Comparison of ENCODE assay signal across 24 cellular contexts in the genomic region with DNA sequence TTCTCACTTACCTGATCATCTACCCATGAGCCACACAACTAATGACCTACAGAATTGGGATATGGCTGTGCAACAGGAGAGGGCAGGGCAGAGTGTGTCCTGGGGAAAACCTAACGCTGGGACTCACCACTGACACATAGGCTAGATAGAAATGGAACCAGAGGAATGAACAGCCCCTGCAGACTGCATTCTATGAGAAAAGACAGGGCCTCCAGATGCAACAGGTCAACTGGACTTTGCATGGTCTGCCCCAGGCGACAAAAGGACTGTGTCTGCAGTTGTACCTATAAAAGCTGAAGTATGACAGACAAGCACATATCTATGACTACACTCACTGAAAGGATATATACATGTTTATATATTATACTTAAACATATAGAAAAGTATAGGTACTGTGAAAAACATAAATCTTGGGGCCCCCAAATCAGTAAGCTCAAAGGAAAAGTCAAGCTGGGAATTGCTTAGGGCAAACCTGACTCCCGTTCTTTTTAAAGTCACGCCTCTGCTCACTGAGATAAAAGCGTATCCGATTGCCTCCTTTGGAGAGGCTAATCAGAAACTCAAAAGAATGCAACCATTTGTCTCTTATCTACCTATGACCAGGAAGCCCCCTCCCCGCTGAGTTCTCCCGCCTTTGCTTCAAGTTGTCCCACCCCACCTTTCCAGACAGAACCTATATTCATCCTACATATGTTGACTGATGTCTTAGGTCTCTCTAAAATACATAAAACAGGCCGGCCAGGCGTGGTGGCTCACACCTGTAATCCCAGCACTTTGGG.
"Had no signal": no experiment of that assay in that cellular context is flagged by ENCODE, and none has a peak within 500 bp of the region (broad histone marks: within the 10 kb centered on the region; RNA-seq: fewer than 3 reads in every experiment).

No MANE protein-coding gene starts in this region.

- FAIRE-seq: bronchial epithelial cell, kidney, TTC549, urothelium cell line had no signal

- H3K27me3 ChIP-seq: colonic mucosa, heart right ventricle, neutrophil, ovary, right atrium auricular region, thyroid gland had no signal

- H3K36me3 ChIP-seq: colonic mucosa, heart right ventricle, lower lobe of right lung, neutrophil, ovary, prostate gland, right atrium auricular region, thyroid gland had no signal

- H3K9me3 ChIP-seq: colonic mucosa, heart right ventricle, lower lobe of right lung, ovary, prostate gland, right atrium auricular region, thyroid gland had no signal

- H3K4me3 ChIP-seq: colonic mucosa, heart right ventricle, lower lobe of right lung, ovary, prostate gland, right atrium auricular region, thyroid gland had no signal

- DNase-seq: activated CD4-positive, alpha-beta memory T cell treated with anti-CD3 and anti-CD28 coated beads for 36 hours; activated CD4-positive, alpha-beta T cell treated with anti-CD3 and anti-CD28 coated beads for 48 hours; activated CD4-positive, CD25-positive, alpha-beta regulatory T cell; activated effector memory CD4-positive, alpha-beta T cell treated with Interleukin-2 at 50 U/mL for 16 hours; activated naive CD4-positive, alpha-beta T cell treated with anti-CD3 and anti-CD28 coated beads for 36 hours; activated naive CD8-positive, alpha-beta T cell treated with anti-CD3 and anti-CD28 coated beads, Interleukin-2, amount 10 ng/mL, durations not matched to agents 7 days and 5 days; activated T-cell treated with anti-CD3 and anti-CD28 coated beads, Interleukin-2, amount 50 U/mL, for 48 hours; amygdala; colonic mucosa; heart right ventricle; kidney; lower lobe of right lung; naive thymus-derived CD8-positive, alpha-beta T cell; ovary; stimulated activated CD4-positive, alpha-beta T cell treated with anti-CD3 and anti-CD28 coated beads, Interleukin-12 subunit alpha, Interleukin-12 subunit beta, amount 100 ng/mL, for 4 hours; substantia nigra; T-cell; thyroid gland had no signal

- H3K4me1 ChIP-seq: prostate gland, thyroid gland had no signal

- H3K27ac ChIP-seq: colonic mucosa, heart right ventricle, lower lobe of right lung, neutrophil, ovary, prostate gland, right atrium auricular region, thyroid gland had no signal
